ENCODE assay signal across 2 cellular contexts in the genomic region with DNA sequence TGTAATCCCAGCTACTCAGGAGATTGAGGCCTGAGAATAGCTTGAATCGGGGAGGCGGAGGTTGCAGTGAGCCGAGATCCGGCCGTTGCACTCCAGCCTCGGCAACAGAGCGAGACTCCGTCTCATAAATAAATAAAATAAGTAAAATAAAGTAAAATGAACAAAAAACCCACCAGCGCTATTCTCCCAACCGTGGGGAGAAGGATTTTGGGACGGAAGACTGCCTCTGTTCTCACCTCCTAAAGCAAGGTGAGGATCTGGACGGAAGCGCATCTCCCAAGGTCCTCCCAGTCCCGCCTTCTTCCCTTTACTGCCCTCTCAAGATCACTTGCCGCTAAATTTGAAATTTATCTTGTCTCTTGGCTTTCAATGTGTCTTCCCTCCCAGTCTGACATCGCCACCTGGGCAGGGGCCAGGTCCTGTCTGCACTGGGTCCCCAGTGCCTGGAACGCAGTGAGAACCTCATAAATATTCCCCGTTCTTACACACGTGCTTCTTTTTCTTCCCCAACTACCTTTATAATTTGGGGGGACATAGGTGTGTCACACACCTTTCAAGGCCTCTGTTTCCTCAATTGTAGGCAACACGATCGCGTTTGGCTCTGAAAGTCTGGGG.
TF ChIP-seq lines count a peak whose summit lies in the region.

No MANE protein-coding gene starts in this region.

TF ChIP-seq in SK-N-SH, 30 proteins besides CTCF, POLR2A, EP300 and RAD21 (continued from another document):
- TF ChIP-seq, protein P1, sequence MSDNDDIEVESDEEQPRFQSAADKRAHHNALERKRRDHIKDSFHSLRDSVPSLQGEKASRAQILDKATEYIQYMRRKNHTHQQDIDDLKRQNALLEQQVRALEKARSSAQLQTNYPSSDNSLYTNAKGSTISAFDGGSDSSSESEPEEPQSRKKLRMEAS (IDR thresholded peaks at IDR 0.05; ENCODE audit: low read depth) = no peak

TF ChIP-seq in HepG2, 621 proteins besides CTCF, POLR2A, EP300 and RAD21 (continued from another document and continues in another):
- TF ChIP-seq, protein P2, sequence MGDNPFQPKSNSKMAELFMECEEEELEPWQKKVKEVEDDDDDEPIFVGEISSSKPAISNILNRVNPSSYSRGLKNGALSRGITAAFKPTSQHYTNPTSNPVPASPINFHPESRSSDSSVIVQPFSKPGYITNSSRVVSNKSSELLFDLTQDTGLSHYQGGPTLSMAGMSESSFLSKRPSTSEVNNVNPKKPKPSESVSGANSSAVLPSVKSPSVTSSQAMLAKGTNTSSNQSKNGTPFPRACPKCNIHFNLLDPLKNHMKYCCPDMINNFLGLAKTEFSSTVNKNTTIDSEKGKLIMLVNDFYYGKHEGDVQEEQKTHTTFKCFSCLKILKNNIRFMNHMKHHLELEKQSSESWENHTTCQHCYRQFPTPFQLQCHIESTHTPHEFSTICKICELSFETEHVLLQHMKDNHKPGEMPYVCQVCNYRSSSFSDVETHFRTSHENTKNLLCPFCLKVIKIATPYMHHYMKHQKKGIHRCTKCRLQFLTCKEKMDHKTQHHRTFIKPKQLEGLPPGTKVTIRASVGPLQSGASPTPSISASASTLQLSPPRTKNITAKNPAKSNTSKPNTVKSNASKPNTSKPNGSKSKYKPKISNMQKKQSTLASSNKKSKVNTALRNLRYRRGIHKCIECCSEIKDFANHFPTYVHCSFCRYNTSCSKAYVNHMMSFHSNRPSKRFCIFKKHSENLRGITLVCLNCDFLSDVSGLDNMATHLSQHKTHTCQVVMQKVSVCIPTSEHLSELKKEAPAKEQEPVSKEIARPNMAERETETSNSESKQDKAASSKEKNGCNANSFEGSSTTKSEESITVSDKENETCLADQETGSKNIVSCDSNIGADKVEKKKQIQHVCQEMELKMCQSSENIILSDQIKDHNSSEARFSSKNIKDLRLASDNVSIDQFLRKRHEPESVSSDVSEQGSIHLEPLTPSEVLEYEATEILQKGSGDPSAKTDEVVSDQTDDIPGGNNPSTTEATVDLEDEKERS (CRISPR knock-in tag; IDR thresholded peaks at IDR 0.05) = no peak
- TF ChIP-seq, protein P3, sequence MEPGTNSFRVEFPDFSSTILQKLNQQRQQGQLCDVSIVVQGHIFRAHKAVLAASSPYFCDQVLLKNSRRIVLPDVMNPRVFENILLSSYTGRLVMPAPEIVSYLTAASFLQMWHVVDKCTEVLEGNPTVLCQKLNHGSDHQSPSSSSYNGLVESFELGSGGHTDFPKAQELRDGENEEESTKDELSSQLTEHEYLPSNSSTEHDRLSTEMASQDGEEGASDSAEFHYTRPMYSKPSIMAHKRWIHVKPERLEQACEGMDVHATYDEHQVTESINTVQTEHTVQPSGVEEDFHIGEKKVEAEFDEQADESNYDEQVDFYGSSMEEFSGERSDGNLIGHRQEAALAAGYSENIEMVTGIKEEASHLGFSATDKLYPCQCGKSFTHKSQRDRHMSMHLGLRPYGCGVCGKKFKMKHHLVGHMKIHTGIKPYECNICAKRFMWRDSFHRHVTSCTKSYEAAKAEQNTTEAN (CRISPR knock-in tag; conservative IDR thresholded peaks at IDR 0.05) = no peak
- TF ChIP-seq, protein P4, sequence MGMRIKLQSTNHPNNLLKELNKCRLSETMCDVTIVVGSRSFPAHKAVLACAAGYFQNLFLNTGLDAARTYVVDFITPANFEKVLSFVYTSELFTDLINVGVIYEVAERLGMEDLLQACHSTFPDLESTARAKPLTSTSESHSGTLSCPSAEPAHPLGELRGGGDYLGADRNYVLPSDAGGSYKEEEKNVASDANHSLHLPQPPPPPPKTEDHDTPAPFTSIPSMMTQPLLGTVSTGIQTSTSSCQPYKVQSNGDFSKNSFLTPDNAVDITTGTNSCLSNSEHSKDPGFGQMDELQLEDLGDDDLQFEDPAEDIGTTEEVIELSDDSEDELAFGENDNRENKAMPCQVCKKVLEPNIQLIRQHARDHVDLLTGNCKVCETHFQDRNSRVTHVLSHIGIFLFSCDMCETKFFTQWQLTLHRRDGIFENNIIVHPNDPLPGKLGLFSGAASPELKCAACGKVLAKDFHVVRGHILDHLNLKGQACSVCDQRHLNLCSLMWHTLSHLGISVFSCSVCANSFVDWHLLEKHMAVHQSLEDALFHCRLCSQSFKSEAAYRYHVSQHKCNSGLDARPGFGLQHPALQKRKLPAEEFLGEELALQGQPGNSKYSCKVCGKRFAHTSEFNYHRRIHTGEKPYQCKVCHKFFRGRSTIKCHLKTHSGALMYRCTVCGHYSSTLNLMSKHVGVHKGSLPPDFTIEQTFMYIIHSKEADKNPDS (CRISPR knock-in tag; IDR thresholded peaks at IDR 0.05) = no peak
- TF ChIP-seq, protein P5, sequence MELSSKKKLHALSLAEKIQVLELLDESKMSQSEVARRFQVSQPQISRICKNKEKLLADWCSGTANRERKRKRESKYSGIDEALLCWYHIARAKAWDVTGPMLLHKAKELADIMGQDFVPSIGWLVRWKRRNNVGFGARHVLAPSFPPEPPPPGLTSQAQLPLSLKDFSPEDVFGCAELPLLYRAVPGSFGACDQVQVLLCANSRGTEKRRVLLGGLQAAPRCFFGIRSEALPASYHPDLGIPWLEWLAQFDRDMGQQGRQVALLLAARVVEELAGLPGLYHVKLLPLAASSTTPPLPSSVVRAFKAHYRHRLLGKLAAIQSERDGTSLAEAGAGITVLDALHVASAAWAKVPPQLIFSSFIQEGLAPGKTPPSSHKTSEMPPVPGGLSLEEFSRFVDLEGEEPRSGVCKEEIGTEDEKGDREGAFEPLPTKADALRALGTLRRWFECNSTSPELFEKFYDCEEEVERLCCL (CRISPR knock-in tag; IDR thresholded peaks at IDR 0.05; ENCODE audit: borderline replicate concordance) = no peak
- TF ChIP-seq JDP2 (CRISPR knock-in tag; IDR thresholded peaks at IDR 0.05; ENCODE audit: borderline replicate concordance) (no peak), ZNF138 (CRISPR knock-in tag; IDR thresholded peaks at IDR 0.05; ENCODE audit: low read depth) (no peak), ZSCAN9 (CRISPR knock-in tag; IDR thresholded peaks at IDR 0.05; ENCODE audit: borderline replicate concordance) (no peak), NR2F1 (CRISPR knock-in tag; IDR thresholded peaks at IDR 0.05) (no peak), MEF2D (CRISPR knock-in tag; IDR thresholded peaks at IDR 0.05) (no peak), ZNF510 (CRISPR knock-in tag; IDR thresholded peaks at IDR 0.05; ENCODE audit: low read depth) (no peak), KDM4B (CRISPR knock-in tag; IDR thresholded peaks at IDR 0.05) (no peak), ARNT2 (CRISPR knock-in tag; IDR thresholded peaks at IDR 0.05; ENCODE audit: low read depth) (no peak), U2AF1 (optimal IDR thresholded peaks at IDR 0.05; ENCODE audit: low read depth, low read length) (peak; percentile 58), HNRNPL (IDR thresholded peaks at IDR 0.05; ENCODE audit: low read depth, low read length) (no peak), NFYC (CRISPR knock-in tag; IDR thresholded peaks at IDR 0.05) (no peak), ELF1 (CRISPR knock-in tag; IDR thresholded peaks at IDR 0.05) (no peak), MAFG (CRISPR knock-in tag; IDR thresholded peaks at IDR 0.05) (no peak), MBD4 (IDR thresholded peaks at IDR 0.05; ENCODE audit: borderline replicate concordance, low read length) (peak; percentile 83), REPIN1 (CRISPR knock-in tag; IDR thresholded peaks at IDR 0.05; ENCODE audit: borderline replicate concordance, low read depth) (no peak), ZNF780A (CRISPR knock-in tag; IDR thresholded peaks at IDR 0.05) (no peak), NFE2 (CRISPR knock-in tag; IDR thresholded peaks at IDR 0.05) (no peak), PHB2 (IDR thresholded peaks at IDR 0.05; ENCODE audit: partially characterized antibody) (no peak), KLF15 (CRISPR knock-in tag; IDR thresholded peaks at IDR 0.05; ENCODE audit: borderline replicate concordance) (no peak), ZNF260 (CRISPR knock-in tag; IDR thresholded peaks at IDR 0.05; ENCODE audit: borderline replicate concordance, low read depth) (no peak), HMGA1 (CRISPR knock-in tag; conservative IDR thresholded peaks at IDR 0.05) (no peak), ZNF44 (CRISPR knock-in tag; IDR thresholded peaks at IDR 0.05) (0 out of 2 replicates have a peak, but pooled peaks have one; percentile 6)
- TF ChIP-seq, protein P6, sequence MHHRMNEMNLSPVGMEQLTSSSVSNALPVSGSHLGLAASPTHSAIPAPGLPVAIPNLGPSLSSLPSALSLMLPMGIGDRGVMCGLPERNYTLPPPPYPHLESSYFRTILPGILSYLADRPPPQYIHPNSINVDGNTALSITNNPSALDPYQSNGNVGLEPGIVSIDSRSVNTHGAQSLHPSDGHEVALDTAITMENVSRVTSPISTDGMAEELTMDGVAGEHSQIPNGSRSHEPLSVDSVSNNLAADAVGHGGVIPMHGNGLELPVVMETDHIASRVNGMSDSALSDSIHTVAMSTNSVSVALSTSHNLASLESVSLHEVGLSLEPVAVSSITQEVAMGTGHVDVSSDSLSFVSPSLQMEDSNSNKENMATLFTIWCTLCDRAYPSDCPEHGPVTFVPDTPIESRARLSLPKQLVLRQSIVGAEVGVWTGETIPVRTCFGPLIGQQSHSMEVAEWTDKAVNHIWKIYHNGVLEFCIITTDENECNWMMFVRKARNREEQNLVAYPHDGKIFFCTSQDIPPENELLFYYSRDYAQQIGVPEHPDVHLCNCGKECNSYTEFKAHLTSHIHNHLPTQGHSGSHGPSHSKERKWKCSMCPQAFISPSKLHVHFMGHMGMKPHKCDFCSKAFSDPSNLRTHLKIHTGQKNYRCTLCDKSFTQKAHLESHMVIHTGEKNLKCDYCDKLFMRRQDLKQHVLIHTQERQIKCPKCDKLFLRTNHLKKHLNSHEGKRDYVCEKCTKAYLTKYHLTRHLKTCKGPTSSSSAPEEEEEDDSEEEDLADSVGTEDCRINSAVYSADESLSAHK (CRISPR knock-in tag; IDR thresholded peaks at IDR 0.05; ENCODE audit: borderline replicate concordance) = no peak
- TF ChIP-seq, protein P7, sequence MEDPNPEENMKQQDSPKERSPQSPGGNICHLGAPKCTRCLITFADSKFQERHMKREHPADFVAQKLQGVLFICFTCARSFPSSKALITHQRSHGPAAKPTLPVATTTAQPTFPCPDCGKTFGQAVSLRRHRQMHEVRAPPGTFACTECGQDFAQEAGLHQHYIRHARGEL (CRISPR knock-in tag; IDR thresholded peaks at IDR 0.05) = no peak
- TF ChIP-seq, protein P8, sequence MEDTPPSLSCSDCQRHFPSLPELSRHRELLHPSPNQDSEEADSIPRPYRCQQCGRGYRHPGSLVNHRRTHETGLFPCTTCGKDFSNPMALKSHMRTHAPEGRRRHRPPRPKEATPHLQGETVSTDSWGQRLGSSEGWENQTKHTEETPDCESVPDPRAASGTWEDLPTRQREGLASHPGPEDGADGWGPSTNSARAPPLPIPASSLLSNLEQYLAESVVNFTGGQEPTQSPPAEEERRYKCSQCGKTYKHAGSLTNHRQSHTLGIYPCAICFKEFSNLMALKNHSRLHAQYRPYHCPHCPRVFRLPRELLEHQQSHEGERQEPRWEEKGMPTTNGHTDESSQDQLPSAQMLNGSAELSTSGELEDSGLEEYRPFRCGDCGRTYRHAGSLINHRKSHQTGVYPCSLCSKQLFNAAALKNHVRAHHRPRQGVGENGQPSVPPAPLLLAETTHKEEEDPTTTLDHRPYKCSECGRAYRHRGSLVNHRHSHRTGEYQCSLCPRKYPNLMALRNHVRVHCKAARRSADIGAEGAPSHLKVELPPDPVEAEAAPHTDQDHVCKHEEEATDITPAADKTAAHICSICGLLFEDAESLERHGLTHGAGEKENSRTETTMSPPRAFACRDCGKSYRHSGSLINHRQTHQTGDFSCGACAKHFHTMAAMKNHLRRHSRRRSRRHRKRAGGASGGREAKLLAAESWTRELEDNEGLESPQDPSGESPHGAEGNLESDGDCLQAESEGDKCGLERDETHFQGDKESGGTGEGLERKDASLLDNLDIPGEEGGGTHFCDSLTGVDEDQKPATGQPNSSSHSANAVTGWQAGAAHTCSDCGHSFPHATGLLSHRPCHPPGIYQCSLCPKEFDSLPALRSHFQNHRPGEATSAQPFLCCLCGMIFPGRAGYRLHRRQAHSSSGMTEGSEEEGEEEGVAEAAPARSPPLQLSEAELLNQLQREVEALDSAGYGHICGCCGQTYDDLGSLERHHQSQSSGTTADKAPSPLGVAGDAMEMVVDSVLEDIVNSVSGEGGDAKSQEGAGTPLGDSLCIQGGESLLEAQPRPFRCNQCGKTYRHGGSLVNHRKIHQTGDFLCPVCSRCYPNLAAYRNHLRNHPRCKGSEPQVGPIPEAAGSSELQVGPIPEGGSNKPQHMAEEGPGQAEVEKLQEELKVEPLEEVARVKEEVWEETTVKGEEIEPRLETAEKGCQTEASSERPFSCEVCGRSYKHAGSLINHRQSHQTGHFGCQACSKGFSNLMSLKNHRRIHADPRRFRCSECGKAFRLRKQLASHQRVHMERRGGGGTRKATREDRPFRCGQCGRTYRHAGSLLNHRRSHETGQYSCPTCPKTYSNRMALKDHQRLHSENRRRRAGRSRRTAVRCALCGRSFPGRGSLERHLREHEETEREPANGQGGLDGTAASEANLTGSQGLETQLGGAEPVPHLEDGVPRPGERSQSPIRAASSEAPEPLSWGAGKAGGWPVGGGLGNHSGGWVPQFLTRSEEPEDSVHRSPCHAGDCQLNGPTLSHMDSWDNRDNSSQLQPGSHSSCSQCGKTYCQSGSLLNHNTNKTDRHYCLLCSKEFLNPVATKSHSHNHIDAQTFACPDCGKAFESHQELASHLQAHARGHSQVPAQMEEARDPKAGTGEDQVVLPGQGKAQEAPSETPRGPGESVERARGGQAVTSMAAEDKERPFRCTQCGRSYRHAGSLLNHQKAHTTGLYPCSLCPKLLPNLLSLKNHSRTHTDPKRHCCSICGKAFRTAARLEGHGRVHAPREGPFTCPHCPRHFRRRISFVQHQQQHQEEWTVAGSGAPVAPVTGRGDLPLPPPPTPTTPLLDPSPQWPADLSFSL (CRISPR knock-in tag; IDR thresholded peaks at IDR 0.05) = no peak
- TF ChIP-seq, protein P9, sequence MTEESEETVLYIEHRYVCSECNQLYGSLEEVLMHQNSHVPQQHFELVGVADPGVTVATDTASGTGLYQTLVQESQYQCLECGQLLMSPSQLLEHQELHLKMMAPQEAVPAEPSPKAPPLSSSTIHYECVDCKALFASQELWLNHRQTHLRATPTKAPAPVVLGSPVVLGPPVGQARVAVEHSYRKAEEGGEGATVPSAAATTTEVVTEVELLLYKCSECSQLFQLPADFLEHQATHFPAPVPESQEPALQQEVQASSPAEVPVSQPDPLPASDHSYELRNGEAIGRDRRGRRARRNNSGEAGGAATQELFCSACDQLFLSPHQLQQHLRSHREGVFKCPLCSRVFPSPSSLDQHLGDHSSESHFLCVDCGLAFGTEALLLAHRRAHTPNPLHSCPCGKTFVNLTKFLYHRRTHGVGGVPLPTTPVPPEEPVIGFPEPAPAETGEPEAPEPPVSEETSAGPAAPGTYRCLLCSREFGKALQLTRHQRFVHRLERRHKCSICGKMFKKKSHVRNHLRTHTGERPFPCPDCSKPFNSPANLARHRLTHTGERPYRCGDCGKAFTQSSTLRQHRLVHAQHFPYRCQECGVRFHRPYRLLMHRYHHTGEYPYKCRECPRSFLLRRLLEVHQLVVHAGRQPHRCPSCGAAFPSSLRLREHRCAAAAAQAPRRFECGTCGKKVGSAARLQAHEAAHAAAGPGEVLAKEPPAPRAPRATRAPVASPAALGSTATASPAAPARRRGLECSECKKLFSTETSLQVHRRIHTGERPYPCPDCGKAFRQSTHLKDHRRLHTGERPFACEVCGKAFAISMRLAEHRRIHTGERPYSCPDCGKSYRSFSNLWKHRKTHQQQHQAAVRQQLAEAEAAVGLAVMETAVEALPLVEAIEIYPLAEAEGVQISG (CRISPR knock-in tag; IDR thresholded peaks at IDR 0.05) = no peak
- TF ChIP-seq, protein P10, sequence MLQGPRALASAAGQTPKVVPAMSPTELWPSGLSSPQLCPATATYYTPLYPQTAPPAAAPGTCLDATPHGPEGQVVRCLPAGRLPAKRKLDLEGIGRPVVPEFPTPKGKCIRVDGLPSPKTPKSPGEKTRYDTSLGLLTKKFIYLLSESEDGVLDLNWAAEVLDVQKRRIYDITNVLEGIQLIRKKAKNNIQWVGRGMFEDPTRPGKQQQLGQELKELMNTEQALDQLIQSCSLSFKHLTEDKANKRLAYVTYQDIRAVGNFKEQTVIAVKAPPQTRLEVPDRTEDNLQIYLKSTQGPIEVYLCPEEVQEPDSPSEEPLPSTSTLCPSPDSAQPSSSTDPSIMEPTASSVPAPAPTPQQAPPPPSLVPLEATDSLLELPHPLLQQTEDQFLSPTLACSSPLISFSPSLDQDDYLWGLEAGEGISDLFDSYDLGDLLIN (CRISPR knock-in tag; IDR thresholded peaks at IDR 0.05; ENCODE audit: borderline replicate concordance) = no peak
